8 cellular contexts compared by ENCODE assay signal in the genomic region with DNA sequence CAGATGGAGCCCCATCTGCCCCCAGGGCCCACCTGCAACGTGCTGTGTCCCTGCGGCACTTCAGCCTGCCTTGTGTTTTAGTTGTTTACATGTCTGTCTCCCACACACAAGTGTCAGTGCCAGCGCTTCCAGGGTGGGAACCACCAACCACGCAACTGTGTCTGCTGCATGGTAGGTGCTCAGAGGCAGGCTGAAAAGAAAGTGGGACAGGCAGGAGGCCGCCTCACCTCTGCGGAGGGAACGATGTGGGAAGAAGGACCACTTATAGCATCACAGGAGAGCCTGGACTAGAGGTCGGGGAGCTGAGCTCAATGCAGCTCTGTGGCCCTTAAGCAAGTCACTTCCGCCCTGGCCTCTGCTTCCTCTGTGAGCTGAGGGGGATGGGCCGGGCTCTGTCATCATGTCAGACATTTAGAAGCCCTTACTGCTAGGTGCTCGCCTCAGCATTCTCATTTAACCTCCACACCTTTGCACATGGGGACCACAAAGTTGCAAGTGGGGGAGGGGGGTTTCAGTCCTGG. TPM values are rescaled to one million over a fixed set of nuclear protein-coding genes. Genes with fewer than 3 reads are reported as not detected.
DNase-seq lines count a peak whose midpoint lies in the region; ATAC-seq and TF ChIP-seq lines count a peak whose summit lies in the region.

No MANE protein-coding gene starts in this region.

- in situ Hi-C loops in KBM-7 (cut with MboI; ENCODE audit: low pct_unique_long_range_greater_than_20kb, low sequenced_read_pairs) = no loop called here

- H3K9me3 ChIP-seq in psoas muscle (no peaks in the 10 kb centered on the region), MG63 (no peaks in the 10 kb centered on the region)

- intact Hi-C loops in CD14-positive monocyte (cut with micrococcal nuclease) = loop anchor here in 1 of 2 donors (2.0 kb wide), 1 partner anchor 18 kb away; a partner anchor contains a TSS
- intact Hi-C loops in activated CD4-positive, alpha-beta T cell treated with anti-CD3 and anti-CD28 coated beads, Interleukin-2, amount 10 ng/mL, durations not matched to agents 24 days and 14 days (cut with micrococcal nuclease) = loop anchor here (1.0 to 10.0 kb wide), 2 partner anchors 18 to 1308 kb away; a partner anchor contains a TSS
- intact Hi-C loops in psoas muscle (cut with DNase I) = no loop called here

- H3K27me3 ChIP-seq in psoas muscle (ENCODE audit: insufficient read depth in 3 of 3, low read length in 2 of 3) (no peaks in the 10 kb centered on the region), MG63 (no peaks in the 10 kb centered on the region)

- H3K36me3 Mint-ChIP-seq in CD14-positive monocyte = peaks cover 33 to 40% of the 10 kb centered on the region in 2 donors
- peaks cover 6% of the 10 kb centered on the region for H3K36me3 Mint-ChIP-seq in activated CD4-positive, alpha-beta T cell treated with anti-CD3 and anti-CD28 coated beads, Interleukin-2, amount 10 ng/mL, durations not matched to agents 24 days and 14 days (ENCODE audit: low read depth)

- H3K27ac Mint-ChIP-seq in CD14-positive monocyte = peak overlapping the region; percentile 99 to 100 (median 99)
- H3K27ac Mint-ChIP-seq in activated CD4-positive, alpha-beta T cell treated with anti-CD3 and anti-CD28 coated beads, Interleukin-2, amount 10 ng/mL, durations not matched to agents 24 days and 14 days = peak overlapping the region; percentile 100

- H3K4me1 Mint-ChIP-seq in CD14-positive monocyte = peaks cover 88% of the 10 kb centered on the region
- peaks cover 49% of the 10 kb centered on the region for H3K4me1 Mint-ChIP-seq in activated CD4-positive, alpha-beta T cell treated with anti-CD3 and anti-CD28 coated beads, Interleukin-2, amount 10 ng/mL, durations not matched to agents 24 days and 14 days

- 66 to 77% (median 71%) methylated on average over 11 of the region's 11 CpGs for WGBS in psoas muscle, 3 donors

- H3K9me3 Mint-ChIP-seq in CD14-positive monocyte = no peaks in the 10 kb centered on the region
- no peaks in the 10 kb centered on the region for H3K9me3 Mint-ChIP-seq in activated CD4-positive, alpha-beta T cell treated with anti-CD3 and anti-CD28 coated beads, Interleukin-2, amount 10 ng/mL, durations not matched to agents 24 days and 14 days

- H3K4me1 ChIP-seq in psoas muscle = peaks cover 85% of the 10 kb centered on the region

- H3K27ac ChIP-seq in psoas muscle = peak overlapping the region; percentile 83

- TF ChIP-seq CTCF in CD14-positive monocyte (IDR thresholded peaks at IDR 0.05) = no peak
- no peak for TF ChIP-seq CTCF in psoas muscle (IDR thresholded peaks at IDR 0.05)

- ATAC-seq in psoas muscle = no peak
- no peak for ATAC-seq in HG02938 (IDR thresholded peaks at IDR 0.05; ENCODE audit: unreplicated experiment)

- peak; percentile 91 for DNase-seq in CD14-positive monocyte (ENCODE audit: low spot score)
- peak; percentile 73 for DNase-seq in KBM-7
- peak; percentile 93 for DNase-seq in activated CD4-positive, alpha-beta T cell treated with anti-CD3 and anti-CD28 coated beads, Interleukin-2, amount 10 ng/mL, durations not matched to agents 24 days and 14 days
- DNase-seq in effector CD8-positive, alpha-beta T cell (lab: John Stamatoyannopoulos, UW) = peak; percentile 38
- peak; percentile 57 to 78 for DNase-seq in psoas muscle
- DNase-seq in MG63 = no peak
- DNase-seq in NCI-H526 treated with DMSO at 0.1 percent for 48 hours (lab: John Stamatoyannopoulos, UW) = no peak

- no peak overlapping the region for H3K4me3 ChIP-seq in psoas muscle
- no peak overlapping the region for H3K4me3 ChIP-seq in MG63

- H3K27me3 Mint-ChIP-seq in CD14-positive monocyte (ENCODE audit: low read depth in 3 of 3) = peaks cover 0 to 2% (median 0%) of the 10 kb centered on the region in 3 donors
- H3K27me3 Mint-ChIP-seq in activated CD4-positive, alpha-beta T cell treated with anti-CD3 and anti-CD28 coated beads, Interleukin-2, amount 10 ng/mL, durations not matched to agents 24 days and 14 days = no peaks in the 10 kb centered on the region

- H3K36me3 ChIP-seq in psoas muscle (ENCODE audit: insufficient read depth in 1 of 2, low read depth in 1 of 2) (no peaks in the 10 kb centered on the region), MG63 (no peaks in the 10 kb centered on the region; the same call in 1 of the 2 replicates)

- peak overlapping the region; percentile 70 to 91 for H3K4me3 Mint-ChIP-seq in CD14-positive monocyte
- peak overlapping the region; percentile 82 for H3K4me3 Mint-ChIP-seq in activated CD4-positive, alpha-beta T cell treated with anti-CD3 and anti-CD28 coated beads, Interleukin-2, amount 10 ng/mL, durations not matched to agents 24 days and 14 days

RNA-seq across cellular contexts. Expression of a gene that starts 17.8 kb away (rescaled TPM):
- 1 to 10 TPM; 4.5 to 4.6 TPM for polyA plus RNA-seq in CD14-positive monocyte
- 25.5 and 27.1 TPM in 2 replicates for total RNA-seq in activated CD4-positive, alpha-beta T cell treated with anti-CD3 and anti-CD28 coated beads, Interleukin-2, amount 10 ng/mL, durations not matched to agents 24 days and 14 days
- total RNA-seq in psoas muscle = 10 to 100 TPM in 1 of 4 donors, 1 to 10 TPM in 3; 5.2 to 14.3 (median 7.7) TPM
- 10 to 100 TPM in 1 of 3 donors, 1 to 10 TPM in 2; 2.3 to 17.0 (median 3.8) TPM for polyA plus RNA-seq in psoas muscle
- total RNA-seq in MG63 (2014; rRNA removed; shearing (Covaris generic); ENCODE audit: low replicate concordance) = 2.9 and 23.6 TPM in 2 replicates

Comparison
In these comparisons a context has a peak if more than half of its experiments do, and no peak if none do; other contexts are left out.
1. DNase-seq: peak in CD14-positive monocyte (single experiment), KBM-7 (single experiment), activated CD4-positive, alpha-beta T cell treated with anti-CD3 and anti-CD28 coated beads, Interleukin-2, amount 10 ng/mL, durations not matched to agents 24 days and 14 days (single experiment), effector CD8-positive, alpha-beta T cell (single experiment) and psoas muscle (2 of 2); none in MG63 (single experiment) and NCI-H526 treated with DMSO at 0.1 percent for 48 hours (single experiment).